34 cellular contexts compared by ENCODE assay signal in genomic region chr7:123199869-123200268, GRCh38. TPM values are rescaled to one million over a fixed set of nuclear protein-coding genes. Genes with fewer than 3 reads are reported as not detected.
"Had no signal": no experiment of that assay in that cellular context is flagged by ENCODE, and none has a peak within 500 bp of the region (broad histone marks: within the 10 kb centered on the region; RNA-seq: fewer than 3 reads in every experiment).

Gene SLC13A1, minus strand, starts transcription at chr7:123199969. Its CDS starts 23 bp downstream, at chr7:123199946.

- H3K4me3 Mint-ChIP-seq: activated CD4-positive, alpha-beta T cell treated with anti-CD3 and anti-CD28 coated beads, Interleukin-2, amount 10 ng/mL, durations not matched to agents 24 days and 14 days; activated CD8-positive, alpha-beta T cell treated with anti-CD3 and anti-CD28 coated beads for 36 hours; activated naive CD8-positive, alpha-beta T cell treated with anti-CD3 and anti-CD28 coated beads for 36 hours; activated T-cell treated with anti-CD3 and anti-CD28 coated beads, Interleukin-2, amount 50 U/mL, for 72 hours; activated T-helper 17 cell treated with anti-CD3 and anti-CD28 coated beads, Interleukin-2, amount 50 U/mL, for 72 hours had no signal

- ATAC-seq: activated CD8-positive, alpha-beta T cell treated with anti-CD3 and anti-CD28 coated beads for 36 hours; activated T-cell treated with anti-CD3 and anti-CD28 coated beads, Interleukin-2, amount 50 U/mL, for 72 hours; activated T-helper 17 cell treated with anti-CD3 and anti-CD28 coated beads, Interleukin-2, amount 50 U/mL, for 72 hours; Right ventricle myocardium inferior had no signal

- H3K27ac ChIP-seq: ascending aorta, breast epithelium, RWPE1 had no signal

- H3K9me3 Mint-ChIP-seq: activated CD4-positive, alpha-beta T cell treated with anti-CD3 and anti-CD28 coated beads, Interleukin-2, amount 10 ng/mL, durations not matched to agents 24 days and 14 days; activated CD8-positive, alpha-beta T cell treated with anti-CD3 and anti-CD28 coated beads for 36 hours; activated naive CD8-positive, alpha-beta T cell treated with anti-CD3 and anti-CD28 coated beads for 36 hours; activated T-cell treated with anti-CD3 and anti-CD28 coated beads, Interleukin-2, amount 50 U/mL, for 72 hours; activated T-helper 17 cell treated with anti-CD3 and anti-CD28 coated beads, Interleukin-2, amount 50 U/mL, for 72 hours had no signal

- H3K27me3 ChIP-seq: ascending aorta, breast epithelium had no signal

- H3K4me1 ChIP-seq: ascending aorta, breast epithelium had no signal

- H3K4me3 ChIP-seq: ascending aorta, breast epithelium had no signal

- H3K27ac Mint-ChIP-seq: activated CD4-positive, alpha-beta T cell treated with anti-CD3 and anti-CD28 coated beads, Interleukin-2, amount 10 ng/mL, durations not matched to agents 24 days and 14 days; activated CD8-positive, alpha-beta T cell treated with anti-CD3 and anti-CD28 coated beads for 36 hours; activated naive CD8-positive, alpha-beta T cell treated with anti-CD3 and anti-CD28 coated beads for 36 hours; activated T-cell treated with anti-CD3 and anti-CD28 coated beads, Interleukin-2, amount 50 U/mL, for 72 hours; activated T-helper 17 cell treated with anti-CD3 and anti-CD28 coated beads, Interleukin-2, amount 50 U/mL, for 72 hours had no signal

- H3K36me3 ChIP-seq: ascending aorta, breast epithelium had no signal

- DNase-seq: activated CD4-positive, alpha-beta T cell treated with anti-CD3 and anti-CD28 coated beads, Interleukin-2, amount 10 ng/mL, durations not matched to agents 24 days and 14 days; activated CD4-positive, alpha-beta T cell treated with anti-CD3 and anti-CD28 coated beads, Interleukin-2, amount 50 U/mL, for 4 hours; activated CD8-positive, alpha-beta T cell treated with anti-CD3 and anti-CD28 coated beads for 36 hours; activated effector memory CD4-positive, alpha-beta T cell treated with anti-CD3 and anti-CD28 coated beads, Interleukin-2, amount 50 U/mL, for 16 hours; activated naive CD4-positive, alpha-beta T cell; activated naive CD4-positive, alpha-beta T cell treated with anti-CD3 and anti-CD28 coated beads, Interleukin-2, amount 50 U/mL, for 16 hours; activated naive CD8-positive, alpha-beta T cell treated with anti-CD3 and anti-CD28 coated beads for 36 hours; activated T-cell treated with anti-CD3 and anti-CD28 coated beads, Interleukin-2, amount 50 U/mL, for 1 hour; activated T-cell treated with anti-CD3 and anti-CD28 coated beads, Interleukin-2, amount 50 U/mL, for 72 hours; amygdala; Karpas-422; KBM-7; NCI-H1048; NCI-H1105 treated with DMSO at 0.1 percent for 48 hours; NCI-H1436; NCI-H1694; NCI-H1930; NCI-H2081 treated with DMSO at 0.1 percent for 48 hours; NCI-H226; NCI-H446 treated with DMSO at 0.1 percent for 48 hours; NCI-H524 treated with DMSO at 0.1 percent for 48 hours; SIG-M5; SW 1271; T-helper 1 cell; T-helper 2 cell; T-helper 9 cell had no signal

- H3K4me1 Mint-ChIP-seq: activated CD4-positive, alpha-beta T cell treated with anti-CD3 and anti-CD28 coated beads, Interleukin-2, amount 10 ng/mL, durations not matched to agents 24 days and 14 days; activated naive CD8-positive, alpha-beta T cell treated with anti-CD3 and anti-CD28 coated beads for 36 hours; activated T-helper 17 cell treated with anti-CD3 and anti-CD28 coated beads, Interleukin-2, amount 50 U/mL, for 72 hours had no signal

- H3K27me3 Mint-ChIP-seq: activated CD4-positive, alpha-beta T cell treated with anti-CD3 and anti-CD28 coated beads, Interleukin-2, amount 10 ng/mL, durations not matched to agents 24 days and 14 days; activated CD8-positive, alpha-beta T cell treated with anti-CD3 and anti-CD28 coated beads for 36 hours; activated naive CD8-positive, alpha-beta T cell treated with anti-CD3 and anti-CD28 coated beads for 36 hours; activated T-helper 17 cell treated with anti-CD3 and anti-CD28 coated beads, Interleukin-2, amount 50 U/mL, for 72 hours had no signal

- H3K9me3 ChIP-seq: ascending aorta, breast epithelium had no signal

- H3K36me3 Mint-ChIP-seq: activated naive CD8-positive, alpha-beta T cell treated with anti-CD3 and anti-CD28 coated beads for 36 hours had no signal

RNA-seq across cellular contexts. Expression of gene SLC13A1, which starts in this region (rescaled TPM):
- total RNA-seq: activated CD4-positive, alpha-beta T cell treated with anti-CD3 and anti-CD28 coated beads, Interleukin-2, amount 10 ng/mL, durations not matched to agents 24 days and 14 days; activated CD8-positive, alpha-beta memory T cell treated with anti-CD3 and anti-CD28 coated beads for 36 hours; activated CD8-positive, alpha-beta T cell treated with anti-CD3 and anti-CD28 coated beads for 36 hours; activated naive CD8-positive, alpha-beta T cell treated with anti-CD3 and anti-CD28 coated beads for 36 hours; activated T-cell treated with anti-CD3 and anti-CD28 coated beads, Interleukin-2, amount 50 U/mL, for 72 hours; activated T-helper 17 cell treated with anti-CD3 and anti-CD28 coated beads, Interleukin-2, amount 50 U/mL, for 72 hours; ascending aorta; breast epithelium; cardiac septum; MCF 10A; Right ventricle myocardium inferior had no signal
